In the genomic region with DNA sequence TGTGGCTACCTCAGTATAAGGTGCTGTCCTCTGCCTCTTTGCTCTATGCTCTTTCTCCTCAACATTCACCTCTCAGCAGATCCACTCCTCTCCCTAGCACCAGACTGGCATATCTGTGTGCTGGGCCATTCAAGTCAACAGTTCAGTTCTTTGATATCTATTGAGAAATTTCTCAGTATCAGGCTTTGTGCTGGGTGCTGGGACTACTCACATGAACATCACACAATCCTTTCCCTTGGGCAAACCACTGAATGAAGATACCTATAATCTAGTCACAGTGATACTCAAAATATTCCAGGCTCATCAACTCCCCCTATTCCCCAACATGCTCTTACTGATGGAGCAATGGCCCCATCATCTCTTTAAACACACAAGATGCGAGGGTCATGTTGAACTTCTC, we compare ENCODE assay signal across 28 cellular contexts.
"Had no signal": no experiment of that assay in that cellular context is flagged by ENCODE, and none has a peak within 500 bp of the region (broad histone marks: within the 10 kb centered on the region; RNA-seq: fewer than 3 reads in every experiment).

No MANE protein-coding gene starts in this region.

- H3K9me3 ChIP-seq: gastroesophageal sphincter, heart left ventricle, mucosa of descending colon, neutrophil, prostate gland, sigmoid colon, testis, tibial artery had no signal

- H3K36me3 ChIP-seq: gastroesophageal sphincter, heart left ventricle, neutrophil, prostate gland, sigmoid colon, tibial artery had no signal

- H3K27me3 ChIP-seq: foreskin keratinocyte, gastroesophageal sphincter, hepatocyte, sigmoid colon, testis, tibial artery had no signal

- H3K4me3 ChIP-seq: coronary artery, gastroesophageal sphincter, heart left ventricle, hepatocyte, lung, mucosa of descending colon, prostate gland, sigmoid colon, testis, tibial artery had no signal

- H3K79me2 ChIP-seq: hepatocyte, parathyroid adenoma had no signal

- H3K27ac Mint-ChIP-seq: memory B cell; mesothelial cell of epicardium; naive B cell; natural killer cell treated with Interleukin-12 subunit alpha and Interleukin-12 subunit beta and Interleukin-15 and Interleukin-18, amount 100 ng/mL, for 72 hours; stimulated activated effector memory CD8-positive, alpha-beta T cell treated with anti-CD3 and anti-CD28 coated beads, Interleukin-12 subunit alpha, Interleukin-12 subunit beta, amount 100 ng/mL, for 72 hours; type B pancreatic cell had no signal

- H3K4me3 Mint-ChIP-seq: memory B cell; mesothelial cell of epicardium; naive B cell; natural killer cell treated with Interleukin-12 subunit alpha and Interleukin-12 subunit beta and Interleukin-15 and Interleukin-18, amount 100 ng/mL, for 72 hours; neural crest cell; stimulated activated effector memory CD8-positive, alpha-beta T cell treated with anti-CD3 and anti-CD28 coated beads, Interleukin-12 subunit alpha, Interleukin-12 subunit beta, amount 100 ng/mL, for 72 hours; type B pancreatic cell had no signal

- DNase-seq: dermis blood vessel endothelial cell; effector memory CD4-positive, alpha-beta T cell; foreskin keratinocyte; heart left ventricle; kidney; mucosa of descending colon; naive B cell; right cardiac atrium; sigmoid colon; stimulated activated CD4-positive, alpha-beta T cell treated with anti-CD3 and anti-CD28 coated beads, Interleukin-2, amount 100 ng/mL, for 24 hours; stimulated activated CD4-positive, alpha-beta T cell treated with anti-CD3 and anti-CD28 coated beads, Interleukin-4, amount 100 ng/mL, for 24 hours; stimulated activated naive CD8-positive, alpha-beta T cell treated with anti-CD3 and anti-CD28 coated beads, Interleukin-15, Interleukin-2, amounts not matched to agents 100 U/mL and 50 U/mL, for 24 hours; substantia nigra; testis; tibial artery had no signal

- H3K27ac ChIP-seq: foreskin keratinocyte, gastroesophageal sphincter, heart left ventricle, hepatocyte, neutrophil, parathyroid adenoma, prostate gland, sigmoid colon, testis, tibial artery had no signal

- H3K9ac ChIP-seq: parathyroid adenoma had no signal

- H3K27me3 Mint-ChIP-seq: type B pancreatic cell had no signal

- FAIRE-seq: kidney had no signal

- H3K36me3 Mint-ChIP-seq: memory B cell; mesothelial cell of epicardium; naive B cell; stimulated activated effector memory CD8-positive, alpha-beta T cell treated with anti-CD3 and anti-CD28 coated beads, Interleukin-12 subunit alpha, Interleukin-12 subunit beta, amount 100 ng/mL, for 72 hours; type B pancreatic cell had no signal

- H2AFZ ChIP-seq: hepatocyte, parathyroid adenoma had no signal

- H3K9me3 Mint-ChIP-seq: memory B cell; mesothelial cell of epicardium; natural killer cell treated with Interleukin-12 subunit alpha and Interleukin-12 subunit beta and Interleukin-15 and Interleukin-18, amount 100 ng/mL, for 72 hours; neural crest cell; stimulated activated effector memory CD8-positive, alpha-beta T cell treated with anti-CD3 and anti-CD28 coated beads, Interleukin-12 subunit alpha, Interleukin-12 subunit beta, amount 100 ng/mL, for 72 hours had no signal

- H3K4me1 ChIP-seq: parathyroid adenoma, prostate gland had no signal

- H3K4me2 ChIP-seq: hepatocyte had no signal

- H3K4me1 Mint-ChIP-seq: memory B cell; naive B cell; neural crest cell; stimulated activated effector memory CD8-positive, alpha-beta T cell treated with anti-CD3 and anti-CD28 coated beads, Interleukin-12 subunit alpha, Interleukin-12 subunit beta, amount 100 ng/mL, for 72 hours had no signal
